In genomic region chr3:177108648-177109047, GRCh38 we compare ENCODE assay signal across 2 cellular contexts.
TF ChIP-seq lines count a peak whose summit lies in the region.

No MANE protein-coding gene starts in this region.

TF ChIP-seq in GM23338, 12 proteins besides CTCF, POLR2A, EP300 and RAD21:
- TF ChIP-seq ETS1 (IDR thresholded peaks at IDR 0.05), result no peak
- TF ChIP-seq ZNF114 (CRISPR knock-in tag; IDR thresholded peaks at IDR 0.05), result no peak
- TF ChIP-seq JUNB (IDR thresholded peaks at IDR 0.05; ENCODE audit: unreplicated experiment), result no peak
- TF ChIP-seq EZH2 (IDR thresholded peaks at IDR 0.05; ENCODE audit: low read depth, unreplicated experiment), result no peak
- no peak for TF ChIP-seq EZH2phosphoT487 (IDR thresholded peaks at IDR 0.05; ENCODE audit: unreplicated experiment)
- TF ChIP-seq REST (IDR thresholded peaks at IDR 0.05; ENCODE audit: unreplicated experiment), result no peak
- no peak for TF ChIP-seq ZNF331 (CRISPR knock-in tag; IDR thresholded peaks at IDR 0.05; ENCODE audit: low read depth)

TF ChIP-seq in WTC11, 78 proteins besides CTCF, POLR2A, EP300 and RAD21:
- TF ChIP-seq PRDM15 (CRISPR knock-in tag; IDR thresholded peaks at IDR 0.05), result no peak
- no peak for TF ChIP-seq CREB1 (CRISPR knock-in tag; IDR thresholded peaks at IDR 0.05)
- TF ChIP-seq ATF1 (CRISPR knock-in tag; IDR thresholded peaks at IDR 0.05), result no peak
- no peak for TF ChIP-seq GABPB1 (CRISPR knock-in tag; IDR thresholded peaks at IDR 0.05)
- no peak for TF ChIP-seq ZSCAN18 (CRISPR knock-in tag; IDR thresholded peaks at IDR 0.05)
- no peak for TF ChIP-seq JAZF1 (CRISPR knock-in tag; IDR thresholded peaks at IDR 0.05)
- no peak for TF ChIP-seq ZNF317 (CRISPR knock-in tag; IDR thresholded peaks at IDR 0.05; ENCODE audit: borderline replicate concordance, low read depth)
